ENCODE assay signal across 1 cellular context in genomic region chr4:165327211-165328100, GRCh38.
TF ChIP-seq lines count a peak whose summit lies in the region.

TSS of gene MSMO1 (plus strand) at chr4:165327669. CDS start at chr4:165333371, 5,702 bp downstream.

TF ChIP-seq in HepG2, 621 proteins besides CTCF, POLR2A, EP300 and RAD21 (continued from another document):
- TF ChIP-seq ZNF276 (CRISPR knock-in tag; IDR thresholded peaks at IDR 0.05; ENCODE audit: low read depth): peak; percentile 92; the same call in 1 of the 2 replicates
- TF ChIP-seq SIN3A (IDR thresholded peaks at IDR 0.05; ENCODE audit: borderline replicate concordance, low read depth, low read length): peak; percentile 98
- peak; percentile 63; the same call in 1 of the 2 replicates for TF ChIP-seq ARNTL (CRISPR knock-in tag; IDR thresholded peaks at IDR 0.05)
- peak; percentile 64 for TF ChIP-seq ZNF768 (CRISPR knock-in tag; IDR thresholded peaks at IDR 0.05)
- peak; percentile 81 for TF ChIP-seq ZNF792 (CRISPR knock-in tag; IDR thresholded peaks at IDR 0.05)
- TF ChIP-seq ATRX (CRISPR knock-in tag; IDR thresholded peaks at IDR 0.05; ENCODE audit: borderline replicate concordance): no peak
- no peak; the same call in 1 of the 2 replicates for TF ChIP-seq NCOR1 (IDR thresholded peaks at IDR 0.05; ENCODE audit: borderline replicate concordance, low read length)
- peak; percentile 67; the same call in 1 of the 2 replicates for TF ChIP-seq BRD4 (CRISPR knock-in tag; IDR thresholded peaks at IDR 0.05)
- TF ChIP-seq SOX5 (CRISPR knock-in tag; IDR thresholded peaks at IDR 0.05; ENCODE audit: borderline replicate concordance): peak; percentile 2; the same call in 1 of the 2 replicates
- peak; percentile 95 for TF ChIP-seq SNRNP70 (IDR thresholded peaks at IDR 0.05; ENCODE audit: low read depth, low read length)
- TF ChIP-seq ZNF543 (CRISPR knock-in tag; IDR thresholded peaks at IDR 0.05): peak; percentile 90; the same call in 1 of the 2 replicates
- TF ChIP-seq REST (IDR thresholded peaks at IDR 0.05; ENCODE audit: borderline replicate concordance in 1 of 2, low read depth in 1 of 2, low read length in 2 of 2): peak; percentile 62 to 89
- TF ChIP-seq ZFP37 (CRISPR knock-in tag; IDR thresholded peaks at IDR 0.05; ENCODE audit: borderline replicate concordance): no peak
- peak; percentile 93 for TF ChIP-seq RFX3 (CRISPR knock-in tag; IDR thresholded peaks at IDR 0.05)
- TF ChIP-seq RCOR2 (CRISPR knock-in tag; IDR thresholded peaks at IDR 0.05): no peak
- 0 out of 2 replicates have a peak, but pooled peaks have one; percentile 73 for TF ChIP-seq BATF2 (CRISPR knock-in tag; IDR thresholded peaks at IDR 0.05)
- TF ChIP-seq KIAA2018 (CRISPR knock-in tag; IDR thresholded peaks at IDR 0.05; ENCODE audit: borderline replicate concordance): peak; percentile 72; the same call in 1 of the 2 replicates
- peak; percentile 39; the same call in 1 of the 2 replicates for TF ChIP-seq NR2C2 (CRISPR knock-in tag; IDR thresholded peaks at IDR 0.05; ENCODE audit: borderline replicate concordance)
- TF ChIP-seq HHEX (CRISPR knock-in tag; IDR thresholded peaks at IDR 0.05): no peak
- peak; percentile 71; the same call in 1 of the 2 replicates for TF ChIP-seq ZNF557 (CRISPR knock-in tag; IDR thresholded peaks at IDR 0.05)
- TF ChIP-seq NR0B2 (CRISPR knock-in tag; IDR thresholded peaks at IDR 0.05): peak; percentile 80; the same call in 1 of the 2 replicates
- no peak for TF ChIP-seq DMTF1 (CRISPR knock-in tag; IDR thresholded peaks at IDR 0.05)
- no peak for TF ChIP-seq KDM6A (CRISPR knock-in tag; IDR thresholded peaks at IDR 0.05; ENCODE audit: low read depth)
- TF ChIP-seq ZNF326 (CRISPR knock-in tag; IDR thresholded peaks at IDR 0.05; ENCODE audit: borderline replicate concordance): no peak
- no peak; the same call in 1 of the 2 replicates for TF ChIP-seq ZNF616 (CRISPR knock-in tag; IDR thresholded peaks at IDR 0.05; ENCODE audit: low read depth)
- no peak for TF ChIP-seq XBP1 (CRISPR knock-in tag; IDR thresholded peaks at IDR 0.05)
- TF ChIP-seq ZNF510 (CRISPR knock-in tag; IDR thresholded peaks at IDR 0.05; ENCODE audit: low read depth): peak; percentile 93; the same call in 1 of the 2 replicates
- peak; percentile 81 for TF ChIP-seq KDM5A (IDR thresholded peaks at IDR 0.05; ENCODE audit: borderline replicate concordance, low read length)
- peak; percentile 92 for TF ChIP-seq DMAP1 (CRISPR knock-in tag; IDR thresholded peaks at IDR 0.05)
- peak; percentile 83; the same call in 1 of the 2 replicates for TF ChIP-seq GABPB1 (CRISPR knock-in tag; IDR thresholded peaks at IDR 0.05)
